Comparison of ENCODE assay signal across 7 cellular contexts in the genomic region with DNA sequence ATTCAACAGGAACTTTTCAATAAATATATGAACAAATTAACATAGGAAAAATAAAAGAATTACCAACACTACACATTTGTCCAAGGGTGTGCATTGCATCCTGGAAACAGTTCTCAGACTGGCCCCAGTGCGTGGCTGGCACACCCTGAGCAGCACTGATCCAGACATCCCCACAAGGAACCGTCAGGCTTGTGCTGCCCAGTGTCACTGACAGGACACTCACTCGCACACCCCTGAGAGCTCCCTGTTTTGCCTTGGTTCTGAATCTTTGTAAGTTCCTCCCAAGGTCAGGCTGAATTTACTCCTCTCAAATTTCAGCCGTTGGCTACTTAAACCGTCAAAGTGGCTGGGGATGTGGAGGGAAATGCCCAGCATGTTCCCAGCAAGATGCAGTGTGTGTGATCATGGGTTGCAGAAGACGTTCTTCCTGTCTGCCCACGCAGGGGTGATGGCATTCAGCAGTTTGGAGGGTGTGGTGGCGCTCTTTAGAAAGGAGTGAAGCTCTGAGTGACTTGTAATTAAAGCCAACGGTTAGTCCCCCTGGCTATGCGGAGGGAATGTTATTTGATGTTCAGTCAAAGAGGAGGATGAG. TPM values are rescaled to one million over a fixed set of nuclear protein-coding genes. Genes with fewer than 3 reads are reported as not detected.
DNase-seq lines count a peak whose midpoint lies in the region; ATAC-seq and TF ChIP-seq lines count a peak whose summit lies in the region.

No MANE protein-coding gene starts in this region.

- H3K4me1 Mint-ChIP-seq in activated naive CD4-positive, alpha-beta T cell treated with anti-CD3 and anti-CD28 coated beads, Interleukin-2, amount 50 U/mL, for 24 hours, result peaks cover 70% of the 10 kb centered on the region

- H3K27me3 Mint-ChIP-seq in activated naive CD4-positive, alpha-beta T cell treated with anti-CD3 and anti-CD28 coated beads, Interleukin-2, amount 50 U/mL, for 24 hours, result no peaks in the 10 kb centered on the region

- peak overlapping the region; percentile 95 for H3K4me2 ChIP-seq in HCT116 (ENCODE audit: low read length)

- intact Hi-C loops in HCT116 (cut with micrococcal nuclease) (no loop called here), right cardiac atrium (cut with DNase I) (no loop called here)

- CTCF ChIA-PET in HCT116 (lab: Charles Lee), result interaction anchor here (0.7 to 1.7 kb wide), 5 partner anchors 8 to 92 kb away, joined by 3 to 6 read pairs (median 3); partner anchors contain the start of gene MT1E

- TF ChIP-seq POLR2A in HCT116 (IDR thresholded peaks at IDR 0.05; ENCODE audit: borderline replicate concordance, extremely low read depth, insufficient read depth, insufficient read length), result peak; percentile 59
- 0 out of 2 replicates have a peak, but pooled peaks have one; percentile 19 for TF ChIP-seq POLR2A in Raji (IDR thresholded peaks at IDR 0.05; ENCODE audit: insufficient read depth, low read depth, low read length)

- H3K9me3 Mint-ChIP-seq in activated naive CD4-positive, alpha-beta T cell treated with anti-CD3 and anti-CD28 coated beads, Interleukin-2, amount 50 U/mL, for 24 hours, result no peaks in the 10 kb centered on the region

- no peak for TF ChIP-seq CTCF in HCT116 (IDR thresholded peaks at IDR 0.05 in 2 of 3, conservative IDR thresholded peaks at IDR 0.05 in 1 of 3; ENCODE audit: borderline replicate concordance in 1 of 3, insufficient read depth in 1 of 3, low read depth in 2 of 3, low read length in 2 of 3)

- RAD21 ChIA-PET in HCT116 (lab: Charles Lee; ENCODE audit: low non-redundant PET in 1 of 2, low total read pairs in 2 of 2, uncharacterized antibody in 2 of 2, unreplicated experiment in 2 of 2), result interaction anchor here (1.7 to 2.0 kb wide), 2 partner anchors 15 to 16 kb away, joined by 4 to 5 read pairs; partner anchors contain the start of gene MT1E (in 2 of the 2)

- peaks cover 14% of the 10 kb centered on the region for H3K79me2 ChIP-seq in HCT116 (ENCODE audit: insufficient read depth, low read length)

- H3K4me3 Mint-ChIP-seq in activated naive CD4-positive, alpha-beta T cell treated with anti-CD3 and anti-CD28 coated beads, Interleukin-2, amount 50 U/mL, for 24 hours, result peak overlapping the region; percentile 92

- H3K27me3 ChIP-seq in HCT116 (ENCODE audit: insufficient read depth, low read length), result no peaks in the 10 kb centered on the region
- no peaks in the 10 kb centered on the region for H3K27me3 ChIP-seq in right cardiac atrium (ENCODE audit: control insufficient read depth, insufficient read depth)

- no peaks in the 10 kb centered on the region for H4K20me1 ChIP-seq in HCT116 (ENCODE audit: insufficient read depth)

- no peaks in the 10 kb centered on the region for H3K36me3 Mint-ChIP-seq in activated naive CD4-positive, alpha-beta T cell treated with anti-CD3 and anti-CD28 coated beads, Interleukin-2, amount 50 U/mL, for 24 hours

- H3K9me3 ChIP-seq in HCT116 (ENCODE audit: control insufficient read depth in 1 of 2, insufficient read depth in 1 of 2, low read depth in 1 of 2, low read length in 2 of 2) (no peaks in the 10 kb centered on the region), right cardiac atrium (ENCODE audit: control insufficient read depth, low read length) (no peaks in the 10 kb centered on the region)

- DNase-seq in HCT116 (ENCODE audit: low read depth, low spot score) (peak; percentile 75), right cardiac atrium (peak; percentile 57 to 77 (median 77)), NCI-H187 treated with DMSO at 0.1 percent for 48 hours (lab: John Stamatoyannopoulos, UW) (no peak)
- peak; percentile 63 to 77 (median 73) for DNase-seq in stimulated activated CD4-positive, alpha-beta T cell treated with anti-CD3 and anti-CD28 coated beads, Interleukin-12 subunit alpha, Interleukin-12 subunit beta, amount 100 ng/mL, for 48 hours (ENCODE audit: low read depth in 2 of 3, low spot score in 1 of 3)

- WGBS in right cardiac atrium, result 15% methylated on average over 10 of the region's 10 CpGs

- peak overlapping the region; percentile 96 for H3K27ac ChIP-seq in HCT116 (ENCODE audit: low read depth, low read length)
- H3K27ac ChIP-seq in right cardiac atrium (ENCODE audit: low read length), result peak overlapping the region; percentile 92

- no TSS peak for BruUV-seq in HCT116 (replicated peaks; lab: Mats Ljungman, UMichigan)

- ATAC-seq in HCT116 (peak; percentile 25), right cardiac atrium (peak in 1 of 2 donors; percentile 6), GM21526 (IDR thresholded peaks at IDR 0.05; ENCODE audit: low FRiP score, unreplicated experiment) (no peak)

- H3K9ac ChIP-seq in HCT116 (ENCODE audit: low read length), result peak overlapping the region; percentile 91

- no peaks in the 10 kb centered on the region for H3K9me2 ChIP-seq in HCT116 (ENCODE audit: insufficient read depth)

- no peak for TF ChIP-seq RAD21 in HCT116 (IDR thresholded peaks at IDR 0.05; ENCODE audit: low read depth)

- POLR2A ChIA-PET in HCT116 (lab: Charles Lee), result interaction anchor here (0.7 to 16.1 kb wide), 5 partner anchors 15 to 105 kb away, joined by 3 to 344 read pairs (median 3); partner anchors contain the start of gene MT1E

- peaks cover 78 to 92% of the 10 kb centered on the region in 2 experiments for H3K4me1 ChIP-seq in HCT116 (ENCODE audit: control insufficient read depth in 1 of 2, insufficient read depth in 2 of 2, low read length in 2 of 2)
- H3K4me1 ChIP-seq in right cardiac atrium (ENCODE audit: control insufficient read depth, insufficient read depth, low read length), result peaks cover 17% of the 10 kb centered on the region

- H3K27ac Mint-ChIP-seq in activated naive CD4-positive, alpha-beta T cell treated with anti-CD3 and anti-CD28 coated beads, Interleukin-2, amount 50 U/mL, for 24 hours, result peak overlapping the region; percentile 95

- H2AFZ ChIP-seq in HCT116 (ENCODE audit: low read depth, low read length, poor library complexity, severe bottlenecking), result no peak overlapping the region

- no peaks in the 10 kb centered on the region for H3K36me3 ChIP-seq in HCT116 (ENCODE audit: control insufficient read depth in 1 of 2, insufficient read depth in 2 of 2, low read length in 2 of 2)

- H3K4me3 ChIP-seq in HCT116 (replicated peaks in 1 of 2; ENCODE audit: low read depth in 1 of 2, low read length in 2 of 2) (peak overlapping the region; percentile 63 to 85), right cardiac atrium (ENCODE audit: low read length) (no peak overlapping the region)

TF ChIP-seq in HCT116, 20 proteins besides CTCF, POLR2A, EP300 and RAD21 (continues in another document):
- TF ChIP-seq SP1 (IDR thresholded peaks at IDR 0.05; ENCODE audit: low read depth) (no peak), CEBPB (IDR thresholded peaks at IDR 0.05; ENCODE audit: low read depth) (no peak), SIN3A (IDR thresholded peaks at IDR 0.05; ENCODE audit: low read depth) (no peak), SRF (IDR thresholded peaks at IDR 0.05; ENCODE audit: low read depth) (no peak), MAX (IDR thresholded peaks at IDR 0.05) (no peak), REST (IDR thresholded peaks at IDR 0.05; ENCODE audit: low read depth) (no peak), FOSL1 (IDR thresholded peaks at IDR 0.05; ENCODE audit: low read depth) (no peak), ATF3 (IDR thresholded peaks at IDR 0.05) (no peak)

RNA-seq across cellular contexts. Expression of gene MT2A, which starts 1.7 kb away (rescaled TPM):
- 710 TPM for total RNA-seq in HCT116 (2021; ENCODE audit: unreplicated experiment)
- polyA plus RNA-seq in HCT116 (2012), result 2,621 and 2,940 TPM in 2 replicates
- 100 to 1,000 TPM in 1 of 4 donors, 10 to 100 TPM in 3; 55.6 to 154 (median 83.4) TPM for total RNA-seq in right cardiac atrium
- polyA plus RNA-seq in right cardiac atrium, result 140 TPM

RNA-seq across cellular contexts. Expression of gene MT1E, which starts 15.5 kb away (rescaled TPM):
- total RNA-seq in HCT116 (2021; ENCODE audit: unreplicated experiment) (383 TPM), right cardiac atrium (10 to 100 TPM; 58.7 to 88.4 (median 68.4) TPM)
- 1,051 and 1,163 TPM in 2 replicates for polyA plus RNA-seq in HCT116 (2012)
- 129 TPM for polyA plus RNA-seq in right cardiac atrium

RNA-seq across cellular contexts. Expression of gene MT3, which starts 20.8 kb away (rescaled TPM):
- total RNA-seq in HCT116 (2021; ENCODE audit: unreplicated experiment), result not detected
- not detected in 2 replicates for polyA plus RNA-seq in HCT116 (2012)
- 1 to 10 TPM; 2.0 to 6.1 (median 3.3) TPM for total RNA-seq in right cardiac atrium
- 24.7 TPM for polyA plus RNA-seq in right cardiac atrium

RNA-seq across cellular contexts. Expression of gene MT1M, which starts 22.3 kb away (rescaled TPM):
- total RNA-seq in HCT116 (2021; ENCODE audit: unreplicated experiment) (0.39 TPM), right cardiac atrium (10 to 100 TPM in 1 of 4 donors, 1 to 10 TPM in 3; 3.0 to 26.7 (median 6.6) TPM)
- polyA plus RNA-seq in HCT116 (2012), result not detected in 2 replicates
- 18.0 TPM for polyA plus RNA-seq in right cardiac atrium

RNA-seq across cellular contexts. Expression of gene MT1A, which starts 28.4 kb away (rescaled TPM):
- total RNA-seq in HCT116 (2021; ENCODE audit: unreplicated experiment), result not detected
- not detected in 2 replicates for polyA plus RNA-seq in HCT116 (2012)
- 10 to 100 TPM in 1 of 4 donors, 1 to 10 TPM in 3; 1.6 to 27.5 (median 6.0) TPM for total RNA-seq in right cardiac atrium
- polyA plus RNA-seq in right cardiac atrium, result 73.4 TPM
